5 cellular contexts compared by ENCODE assay signal in the genomic region with DNA sequence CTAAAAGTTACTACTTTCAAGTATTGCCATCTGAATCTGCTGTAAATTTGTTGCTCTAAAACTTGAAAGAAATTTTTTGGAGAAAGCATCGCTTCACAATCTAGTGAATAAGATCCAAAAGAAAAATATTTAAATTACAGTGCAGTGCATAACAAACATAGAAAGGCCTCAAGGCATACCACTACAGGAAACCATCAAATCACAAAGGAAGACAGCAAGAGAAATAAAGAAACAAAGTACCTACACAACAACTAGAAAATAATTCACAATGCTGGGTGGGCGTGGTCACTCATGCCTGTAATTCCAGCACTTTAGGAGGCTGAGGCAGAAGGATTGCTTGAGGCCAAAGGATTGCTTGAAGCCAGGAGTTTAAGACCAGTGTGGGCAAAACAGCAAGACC.
"Had no signal": no experiment of that assay in that cellular context is flagged by ENCODE, and none has a peak within 500 bp of the region (broad histone marks: within the 10 kb centered on the region; RNA-seq: fewer than 3 reads in every experiment).

No MANE protein-coding gene starts in this region.

- H3K27ac Mint-ChIP-seq: H9 had no signal

- H3K27ac ChIP-seq: GM23248, KMS-11 had no signal

- DNase-seq: GM23248, H9, KBM-7 had no signal

- H3K4me3 Mint-ChIP-seq: H9, IgD-negative memory B cell had no signal

- H3K4me3 ChIP-seq: GM23248 had no signal

- H3K27me3 Mint-ChIP-seq: IgD-negative memory B cell had no signal
